Comparison of ENCODE assay signal across 2 cellular contexts in genomic region chr2:100844514-100844913, GRCh38.
TF ChIP-seq lines count a peak whose summit lies in the region.

No MANE protein-coding gene starts in this region.

TF ChIP-seq in IMR-90, 13 proteins besides CTCF, POLR2A, EP300 and RAD21:
- no peak for TF ChIP-seq ELK1 (IDR thresholded peaks at IDR 0.05; ENCODE audit: borderline replicate concordance, low read depth, low read length)
- TF ChIP-seq FOS (IDR thresholded peaks at IDR 0.05; ENCODE audit: low read depth, low read length) = peak; percentile 68; the same call in 1 of the 2 replicates
TF ChIP-seq in IMR-90: peak in this region for 1.

TF ChIP-seq in HepG2, 621 proteins besides CTCF, POLR2A, EP300 and RAD21:
- TF ChIP-seq NAIF1 (CRISPR knock-in tag; IDR thresholded peaks at IDR 0.05; ENCODE audit: borderline replicate concordance) = no peak
